14 cellular contexts compared by ENCODE assay signal in genomic region chr7:22402250-22402649, GRCh38. TPM values are rescaled to one million over a fixed set of nuclear protein-coding genes. Genes with fewer than 3 reads are reported as not detected.
DNase-seq lines count a peak whose midpoint lies in the region; ATAC-seq and TF ChIP-seq lines count a peak whose summit lies in the region.
"Had no signal": no experiment of that assay in that cellular context is flagged by ENCODE, and none has a peak within 500 bp of the region (broad histone marks: within the 10 kb centered on the region; RNA-seq: fewer than 3 reads in every experiment).

No MANE protein-coding gene starts in this region.

- DNase-seq in SK-N-SH (no peak), NAMALWA (ENCODE audit: low spot score) (peak; percentile 48), natural killer cell (no peak), type B pancreatic cell (ENCODE audit: extremely low spot score, unreplicated experiment) (no peak), NCI-H524 (lab: John Stamatoyannopoulos, UW) (no peak), NCI-H2029 (lab: John Stamatoyannopoulos, UW) (no peak)
- DNase-seq: 8988T; effector memory CD4-positive, alpha-beta T cell; heart right ventricle; lower lobe of right lung; NCI-H82 had no signal

- H3K27me3 Mint-ChIP-seq in natural killer cell (ENCODE audit: low read depth in 2 of 2) (no peaks in the 10 kb centered on the region), type B pancreatic cell (peaks cover 4% of the 10 kb centered on the region)
- H3K27me3 Mint-ChIP-seq: stimulated activated naive CD8-positive, alpha-beta T cell treated with anti-CD3 and anti-CD28 coated beads, Interleukin-15, Interleukin-2, amounts not matched to agents 100 ng/mL and 50 ng/mL, for 24 hours had no signal

- H3K9me3 Mint-ChIP-seq in natural killer cell (no peaks in the 10 kb centered on the region), type B pancreatic cell (no peaks in the 10 kb centered on the region)
- H3K9me3 Mint-ChIP-seq: stimulated activated naive CD8-positive, alpha-beta T cell treated with anti-CD3 and anti-CD28 coated beads, Interleukin-15, Interleukin-2, amounts not matched to agents 100 ng/mL and 50 ng/mL, for 24 hours had no signal

- peak overlapping the region; percentile 25 for H3K4me2 ChIP-seq in SK-N-SH

- H3K4me1 ChIP-seq in SK-N-SH (ENCODE audit: control insufficient read depth in 1 of 2, insufficient read depth in 2 of 2, low read depth in 1 of 2, low read length in 1 of 2) = peaks cover 0 to 20% of the 10 kb centered on the region in 2 experiments; a peak in 3 of 4 replicates
- H3K4me1 ChIP-seq: heart right ventricle, lower lobe of right lung had no signal

- intact Hi-C loops in natural killer cell (cut with micrococcal nuclease) = no loop called here

- CTCF ChIA-PET in SK-N-SH (lab: Yijun Ruan, JAX) = no interaction called here

- no peak for TF ChIP-seq EP300 in SK-N-SH (IDR thresholded peaks at IDR 0.05; ENCODE audit: borderline replicate concordance in 1 of 2, low read depth in 1 of 2, low read length in 1 of 2)

- WGBS in SK-N-SH (ENCODE audit: low lambda C conversion rate) = 69% methylated on average over 2 of the region's 2 CpGs

- H3K4me1 Mint-ChIP-seq in natural killer cell (peaks cover 23 to 28% of the 10 kb centered on the region in 2 donors), type B pancreatic cell (ENCODE audit: unreplicated experiment) (no peaks in the 10 kb centered on the region)

- TF ChIP-seq RAD21 in SK-N-SH (IDR thresholded peaks at IDR 0.05; ENCODE audit: low read length) = no peak

- H3K79me2 ChIP-seq in SK-N-SH (ENCODE audit: insufficient read depth) = no peaks in the 10 kb centered on the region

- TF ChIP-seq CTCF in SK-N-SH (IDR thresholded peaks at IDR 0.05) = no peak
- TF ChIP-seq CTCF in natural killer cell (IDR thresholded peaks at IDR 0.05) = no peak
- TF ChIP-seq CTCF in type B pancreatic cell (conservative IDR thresholded peaks at IDR 0.05) = no peak

- ATAC-seq in SK-N-SH treated with all-trans-retinoic acid at 6 μM for 48 hours (no peak), HG02678 (IDR thresholded peaks at IDR 0.05; ENCODE audit: unreplicated experiment) (peak; percentile 40), natural killer cell (peak; percentile 57 to 85 (median 68))
- ATAC-seq: heart right ventricle, lower lobe of right lung had no signal

- no peaks in the 10 kb centered on the region for H3K9me3 ChIP-seq in SK-N-SH
- H3K9me3 ChIP-seq: heart right ventricle, lower lobe of right lung had no signal

- H3K9me2 ChIP-seq in SK-N-SH = no peaks in the 10 kb centered on the region

- H3K9ac ChIP-seq in SK-N-SH = no peak overlapping the region

- H3K4me3 ChIP-seq in SK-N-SH (ENCODE audit: low read depth in 2 of 2, low read length in 1 of 2) = no peak overlapping the region
- H3K4me3 ChIP-seq: heart right ventricle, lower lobe of right lung had no signal

- peak overlapping the region in 1 of 2 experiments; percentile 69; a peak in 2 of 4 replicates for H3K27ac ChIP-seq in SK-N-SH (ENCODE audit: low read depth in 2 of 2, low read length in 1 of 2)
- H3K27ac ChIP-seq: heart right ventricle, lower lobe of right lung had no signal

- POLR2A ChIA-PET in SK-N-SH (lab: Yijun Ruan, JAX) = interaction anchor here (1.7 kb wide), 1 partner anchor 28 kb away, joined by 3 read pairs; no protein-coding TSS in a partner anchor

- H3K4me3 Mint-ChIP-seq in natural killer cell = peak overlapping the region; percentile 45
- no peak overlapping the region for H3K4me3 Mint-ChIP-seq in type B pancreatic cell
- H3K4me3 Mint-ChIP-seq: stimulated activated naive CD8-positive, alpha-beta T cell treated with anti-CD3 and anti-CD28 coated beads, Interleukin-15, Interleukin-2, amounts not matched to agents 100 ng/mL and 50 ng/mL, for 24 hours had no signal

- H3K36me3 ChIP-seq in SK-N-SH (replicated peaks in 1 of 2; ENCODE audit: control insufficient read depth in 1 of 2, insufficient read depth in 2 of 2, low read length in 1 of 2) = no peaks in the 10 kb centered on the region
- H3K36me3 ChIP-seq: heart right ventricle, lower lobe of right lung had no signal

- peaks cover 25% of the 10 kb centered on the region for H3F3A ChIP-seq in SK-N-SH (replicated peaks; ENCODE audit: insufficient read depth)

- H3K27ac Mint-ChIP-seq in natural killer cell = peak overlapping the region; percentile 83 to 88
- no peak overlapping the region for H3K27ac Mint-ChIP-seq in type B pancreatic cell

- H2AFZ ChIP-seq in SK-N-SH (ENCODE audit: low read depth) = no peak overlapping the region

- H3K27me3 ChIP-seq in SK-N-SH (ENCODE audit: insufficient read depth) = no peaks in the 10 kb centered on the region
- H3K27me3 ChIP-seq: heart right ventricle had no signal

- H3K36me3 Mint-ChIP-seq in natural killer cell = no peaks in the 10 kb centered on the region
- peaks cover 3% of the 10 kb centered on the region for H3K36me3 Mint-ChIP-seq in type B pancreatic cell

- no peaks in the 10 kb centered on the region for H4K20me1 ChIP-seq in SK-N-SH (ENCODE audit: insufficient read depth)

TF ChIP-seq in SK-N-SH, 30 proteins besides CTCF, POLR2A, EP300 and RAD21 (continues in another document):
- TF ChIP-seq RCOR1 (IDR thresholded peaks at IDR 0.05; ENCODE audit: low read length) = no peak
- TF ChIP-seq RFX5 (IDR thresholded peaks at IDR 0.05; ENCODE audit: low read length) = no peak
- TF ChIP-seq NFIC (IDR thresholded peaks at IDR 0.05; ENCODE audit: borderline replicate concordance) = no peak
- no peak for TF ChIP-seq FOXJ3 (CRISPR knock-in tag; IDR thresholded peaks at IDR 0.05)
- no peak for TF ChIP-seq SMC3 (IDR thresholded peaks at IDR 0.05; ENCODE audit: low read depth, low read length)
- TF ChIP-seq TEAD4 (IDR thresholded peaks at IDR 0.05; ENCODE audit: borderline replicate concordance, insufficient read depth) = no peak
- TF ChIP-seq MAX (IDR thresholded peaks at IDR 0.05; ENCODE audit: low read depth) = no peak
- no peak for TF ChIP-seq JUND (IDR thresholded peaks at IDR 0.05)
- TF ChIP-seq EZH2phosphoT487 (IDR thresholded peaks at IDR 0.05; ENCODE audit: borderline replicate concordance, low read depth) = no peak
- no peak for TF ChIP-seq NRF1 (IDR thresholded peaks at IDR 0.05; ENCODE audit: low read depth, low read length)
- TF ChIP-seq PBX3 (IDR thresholded peaks at IDR 0.05) = no peak

TF ChIP-seq in SK-N-SH treated with all-trans-retinoic acid at 6 μM for 48 hours, 23 proteins besides CTCF, POLR2A, EP300 and RAD21 (continues in another document):
- TF ChIP-seq POU6F1 (CRISPR knock-in tag; IDR thresholded peaks at IDR 0.05; ENCODE audit: borderline replicate concordance, low read depth) (no peak), PPARA (CRISPR knock-in tag; IDR thresholded peaks at IDR 0.05; ENCODE audit: borderline replicate concordance) (no peak), ZFP30 (CRISPR knock-in tag; IDR thresholded peaks at IDR 0.05) (no peak), TSHZ2 (CRISPR knock-in tag; IDR thresholded peaks at IDR 0.05) (no peak), ZNF565 (CRISPR knock-in tag; conservative IDR thresholded peaks at IDR 0.05; ENCODE audit: low read depth) (no peak), TOX (CRISPR knock-in tag; IDR thresholded peaks at IDR 0.05; ENCODE audit: borderline replicate concordance) (no peak), BACH2 (CRISPR knock-in tag; IDR thresholded peaks at IDR 0.05; ENCODE audit: borderline replicate concordance) (no peak)

RNA-seq across cellular contexts. Expression of gene RAPGEF5, which starts 45.3 kb away (rescaled TPM):
- polyA plus RNA-seq in SK-N-SH (2012; rRNA removed) = 1.2 and 1.8 TPM in 2 replicates
- polyA plus RNA-seq in SK-N-SH (2012; cell fraction: cytosol; rRNA removed) = 1.6 and 1.7 TPM in 2 replicates
- polyA plus RNA-seq in SK-N-SH (2012; cell fraction: nucleus; rRNA removed) = 2.2 and 3.3 TPM in 2 replicates
- total RNA-seq in natural killer cell (under 1 TPM in 2 of 3 donors, not detected in 1; 0.26 to 0.33 TPM), type B pancreatic cell (ENCODE audit: low replicate concordance) (11.7 and 13.3 TPM in 2 replicates)
